In genomic region chr17:17792143-17792550, GRCh38 we compare ENCODE assay signal across 1 cellular context.
TF ChIP-seq lines count a peak whose summit lies in the region.

No MANE protein-coding gene starts in this region.

TF ChIP-seq in H1, 55 proteins besides CTCF, POLR2A, EP300 and RAD21 (continued from another document):
- TF ChIP-seq TCF12 (IDR thresholded peaks at IDR 0.05; ENCODE audit: low read depth, low read length) (no peak), RBBP5 (IDR thresholded peaks at IDR 0.05; ENCODE audit: borderline replicate concordance, low read depth, low read length) (no peak), JUN (IDR thresholded peaks at IDR 0.05; ENCODE audit: low read depth, low read length) (no peak), TEAD4 (IDR thresholded peaks at IDR 0.05; ENCODE audit: low read depth, low read length) (no peak), E2F6 (IDR thresholded peaks at IDR 0.05) (no peak), FOSL1 (IDR thresholded peaks at IDR 0.05; ENCODE audit: insufficient read depth, low read depth, low read length) (no peak), TAF7 (optimal IDR thresholded peaks at IDR 0.05; ENCODE audit: borderline replicate concordance, low read depth, low read length) (no peak), TAF1 (IDR thresholded peaks at IDR 0.05; ENCODE audit: low read depth, low read length) (no peak), SP1 (IDR thresholded peaks at IDR 0.05; ENCODE audit: low read depth, low read length) (no peak), CBX8 (IDR thresholded peaks at IDR 0.05; ENCODE audit: borderline replicate concordance, low read depth, low read length) (no peak), ZNF274 (IDR thresholded peaks at IDR 0.05; ENCODE audit: borderline replicate concordance, extremely low read depth, low read length) (no peak), SIX5 (IDR thresholded peaks at IDR 0.05; ENCODE audit: low read depth, low read length) (no peak), EZH2 (IDR thresholded peaks at IDR 0.05; ENCODE audit: low read depth, low read length, severe bottlenecking) (no peak), TBP (IDR thresholded peaks at IDR 0.05; ENCODE audit: low read depth, low read length) (no peak), KDM4A (IDR thresholded peaks at IDR 0.05; ENCODE audit: low read depth, low read length, severe bottlenecking) (no peak)
- TF ChIP-seq, protein P1, sequence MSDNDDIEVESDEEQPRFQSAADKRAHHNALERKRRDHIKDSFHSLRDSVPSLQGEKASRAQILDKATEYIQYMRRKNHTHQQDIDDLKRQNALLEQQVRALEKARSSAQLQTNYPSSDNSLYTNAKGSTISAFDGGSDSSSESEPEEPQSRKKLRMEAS (IDR thresholded peaks at IDR 0.05), result no peak
- TF ChIP-seq, protein P2, sequence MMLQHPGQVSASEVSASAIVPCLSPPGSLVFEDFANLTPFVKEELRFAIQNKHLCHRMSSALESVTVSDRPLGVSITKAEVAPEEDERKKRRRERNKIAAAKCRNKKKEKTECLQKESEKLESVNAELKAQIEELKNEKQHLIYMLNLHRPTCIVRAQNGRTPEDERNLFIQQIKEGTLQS (IDR thresholded peaks at IDR 0.05; ENCODE audit: insufficient read depth, low read depth, low read length), result no peak
